9 cellular contexts compared by ENCODE assay signal in genomic region chrX:103276581-103277002, GRCh38. TPM values are rescaled to one million over a fixed set of nuclear protein-coding genes. Genes with fewer than 3 reads are reported as not detected.
DNase-seq lines count a peak whose midpoint lies in the region; ATAC-seq, FAIRE-seq and TF ChIP-seq lines count a peak whose summit lies in the region.
"Had no signal": no experiment of that assay in that cellular context is flagged by ENCODE, and none has a peak within 500 bp of the region (broad histone marks: within the 10 kb centered on the region; RNA-seq: fewer than 3 reads in every experiment).

Gene TCEAL5 (minus strand): TSS chrX:103276750. CDS start chrX:103274563, 2,187 bp downstream.

- H3K9me3 Mint-ChIP-seq in chondrocyte (ENCODE audit: low read depth): peaks cover 2% of the 10 kb centered on the region

- no peak within 1 kb of the TSS for H3K4me3 Mint-ChIP-seq in chondrocyte (ENCODE audit: unreplicated experiment)

- TF ChIP-seq CTCF in retinal pigment epithelial cell (conservative IDR thresholded peaks at IDR 0.05; ENCODE audit: low read depth, low read length) (no peak), chondrocyte (IDR thresholded peaks at IDR 0.05) (no peak)

- no peak for FAIRE-seq in frontal cortex (lab: Jason Lieb, UNC)
- FAIRE-seq: islet of Langerhans had no signal

- peaks cover 5% of the 10 kb centered on the region for H3K27me3 Mint-ChIP-seq in chondrocyte (ENCODE audit: low read depth)

- peak within 1 kb of the TSS; percentile 49 for H3K4me3 ChIP-seq in retinal pigment epithelial cell (ENCODE audit: low read length)

- DNase-seq in G401 (ENCODE audit: low spot score) (peak; percentile 93), NCI-H2171 treated with DMSO at 0.1 percent for 48 hours (lab: John Stamatoyannopoulos, UW) (peak; percentile 52), frontal cortex (ENCODE audit: low spot score in 2 of 2) (peak; percentile 12 to 41), retinal pigment epithelial cell (ENCODE audit: low read depth) (no peak), chondrocyte (ENCODE audit: low spot score) (no peak), SHP77 (lab: John Stamatoyannopoulos, UW) (no peak)
- no peak for DNase-seq in activated CD8-positive, alpha-beta memory T cell treated with anti-CD3 and anti-CD28 coated beads, Interleukin-2, amount 50 U/mL, for 4 hours

- no peak for ATAC-seq in HG03196 (IDR thresholded peaks at IDR 0.05; ENCODE audit: unreplicated experiment)

- in situ Hi-C loops in G401 (cut with HindIII; ENCODE audit: low sequenced_read_pairs): no loop called here

- no peaks in the 10 kb centered on the region for H3K36me3 Mint-ChIP-seq in chondrocyte (ENCODE audit: low read depth)

- no peaks in the 10 kb centered on the region for H3K4me1 Mint-ChIP-seq in chondrocyte (ENCODE audit: low read depth)

- H3K27ac Mint-ChIP-seq in chondrocyte (ENCODE audit: unreplicated experiment): no peak within 1 kb of the TSS

RNA-seq across cellular contexts. Expression of gene TCEAL5, which starts in this region (rescaled TPM):
- not detected in 2 replicates for total RNA-seq in G401 (2014; rRNA removed; shearing (Covaris generic))
- total RNA-seq in frontal cortex: 6.9 TPM
- total RNA-seq in chondrocyte: not detected in 3 replicates

Comparison
In these comparisons a context has a peak if more than half of its experiments do, and no peak if none do; other contexts are left out.
1. Peak in DNase-seq in G401; RNA of the gene not detected or under 1 TPM.
2. DNase-seq: peak in NCI-H2171 treated with DMSO at 0.1 percent for 48 hours (single experiment) and frontal cortex (2 of 2); none in retinal pigment epithelial cell (single experiment), chondrocyte (single experiment), SHP77 (0 of 2) and activated CD8-positive, alpha-beta memory T cell treated with anti-CD3 and anti-CD28 coated beads, Interleukin-2, amount 50 U/mL, for 4 hours (single experiment).